13 cellular contexts compared by ENCODE assay signal in genomic region chr17:15348030-15348429, GRCh38. TPM values are rescaled to one million over a fixed set of nuclear protein-coding genes. Genes with fewer than 3 reads are reported as not detected.
DNase-seq lines count a peak whose midpoint lies in the region; ATAC-seq and TF ChIP-seq lines count a peak whose summit lies in the region.
"Had no signal": no experiment of that assay in that cellular context is flagged by ENCODE, and none has a peak within 500 bp of the region (broad histone marks: within the 10 kb centered on the region; RNA-seq: fewer than 3 reads in every experiment).

No MANE protein-coding gene starts in this region.

- H3K4me3 Mint-ChIP-seq in HFFc6 = no peak overlapping the region
- H3K4me3 Mint-ChIP-seq: activated CD8-positive, alpha-beta memory T cell treated with anti-CD3 and anti-CD28 coated beads, Interleukin-2, amount 10 ng/mL, durations not matched to agents 7 days and 5 days; activated naive CD8-positive, alpha-beta T cell treated with anti-CD3 and anti-CD28 coated beads, Interleukin-2, amount 50 U/mL, for 24 hours had no signal

- no peak overlapping the region for H3K4me3 ChIP-seq in retinal pigment epithelial cell (ENCODE audit: low read length)
- H3K4me3 ChIP-seq: PC-9 had no signal

- TF ChIP-seq CTCF in HFFc6 (IDR thresholded peaks at IDR 0.05) (no peak), retinal pigment epithelial cell (conservative IDR thresholded peaks at IDR 0.05; ENCODE audit: low read depth, low read length) (no peak)

- H3K4me1 Mint-ChIP-seq in HFFc6 (ENCODE audit: low read depth) = peaks cover 40% of the 10 kb centered on the region
- H3K4me1 Mint-ChIP-seq: activated CD8-positive, alpha-beta memory T cell treated with anti-CD3 and anti-CD28 coated beads, Interleukin-2, amount 10 ng/mL, durations not matched to agents 7 days and 5 days; activated naive CD8-positive, alpha-beta T cell treated with anti-CD3 and anti-CD28 coated beads, Interleukin-2, amount 50 U/mL, for 24 hours had no signal

- H3K36me3 Mint-ChIP-seq in HFFc6 (ENCODE audit: low read depth) = no peaks in the 10 kb centered on the region
- H3K36me3 Mint-ChIP-seq: activated CD8-positive, alpha-beta memory T cell treated with anti-CD3 and anti-CD28 coated beads, Interleukin-2, amount 10 ng/mL, durations not matched to agents 7 days and 5 days had no signal

- H3K27me3 Mint-ChIP-seq in HFFc6 (ENCODE audit: insufficient read depth) = peaks cover 3% of the 10 kb centered on the region

- H3K9me3 Mint-ChIP-seq in HFFc6 = no peaks in the 10 kb centered on the region
- H3K9me3 Mint-ChIP-seq: activated naive CD8-positive, alpha-beta T cell treated with anti-CD3 and anti-CD28 coated beads, Interleukin-2, amount 50 U/mL, for 24 hours had no signal

- peak; percentile 52 for DNase-seq in HFFc6
- DNase-seq in NCI-H345 (lab: John Stamatoyannopoulos, UW) = peak; percentile 72
- peak; percentile 19 for DNase-seq in dedifferentiated amniotic fluid mesenchymal stem cell (ENCODE audit: extremely low spot score)
- peak; percentile 68 for DNase-seq in retinal pigment epithelial cell (ENCODE audit: low read depth)
- no peak for DNase-seq in HUDEP-2 (lab: John Stamatoyannopoulos, UW; ENCODE audit: unreplicated experiment in 76 of 76)
- DNase-seq: activated CD8-positive, alpha-beta memory T cell treated with anti-CD3 and anti-CD28 coated beads, Interleukin-2, amount 10 ng/mL, durations not matched to agents 7 days and 5 days; activated naive CD8-positive, alpha-beta T cell treated with anti-CD3 and anti-CD28 coated beads, Interleukin-2, amount 50 U/mL, for 24 hours; effector CD8-positive, alpha-beta T cell; PC-9; retina; substantia nigra had no signal

- ATAC-seq in GM21390 (IDR thresholded peaks at IDR 0.05; ENCODE audit: unreplicated experiment) (no peak), GM18520 (IDR thresholded peaks at IDR 0.05; ENCODE audit: unreplicated experiment) (no peak)
- ATAC-seq: activated CD8-positive, alpha-beta memory T cell treated with anti-CD3 and anti-CD28 coated beads, Interleukin-2, amount 10 ng/mL, durations not matched to agents 7 days and 5 days; activated naive CD8-positive, alpha-beta T cell treated with anti-CD3 and anti-CD28 coated beads, Interleukin-2, amount 50 U/mL, for 24 hours had no signal

- H3K27ac Mint-ChIP-seq in HFFc6 = no peak overlapping the region
- H3K27ac Mint-ChIP-seq: activated CD8-positive, alpha-beta memory T cell treated with anti-CD3 and anti-CD28 coated beads, Interleukin-2, amount 10 ng/mL, durations not matched to agents 7 days and 5 days; activated naive CD8-positive, alpha-beta T cell treated with anti-CD3 and anti-CD28 coated beads, Interleukin-2, amount 50 U/mL, for 24 hours had no signal

RNA-seq across cellular contexts. Expression of gene TEKT3, which starts 6.6 kb away (rescaled TPM):
- not detected for total RNA-seq in HFFc6 (2021; fragmentation: NEBNext Ultra II Directional; extraction: Animal tissue kit (Norgen Biotek cat#: 25700))
- total RNA-seq: activated CD8-positive, alpha-beta memory T cell treated with anti-CD3 and anti-CD28 coated beads, Interleukin-2, amount 10 ng/mL, durations not matched to agents 7 days and 5 days; PC-9 had no signal

Comparison
In these comparisons a context has a peak if more than half of its experiments do, and no peak if none do; other contexts are left out.
1. DNase-seq: peak in HFFc6 (single experiment), NCI-H345 (single experiment), dedifferentiated amniotic fluid mesenchymal stem cell (single experiment) and retinal pigment epithelial cell (single experiment); none in HUDEP-2 (0 of 76).